13 cellular contexts compared by ENCODE assay signal in genomic region chr22:40239345-40239683, GRCh38.
A peak's percentile ranks its signal among the peaks of the same experiment; 100 is the strongest.
DNase-seq lines count a peak whose midpoint lies in the region; ATAC-seq and TF ChIP-seq lines count a peak whose summit lies in the region.
"Had no signal": no experiment of that assay in that cellular context is flagged by ENCODE, and none has a peak within 500 bp of the region (broad histone marks: within the 10 kb centered on the region; RNA-seq: fewer than 3 reads in every experiment).

No MANE protein-coding gene starts in this region.

- DNase-seq in activated CD8-positive, alpha-beta memory T cell treated with anti-CD3 and anti-CD28 coated beads for 24 hours: peak; percentile 52
- no peak for DNase-seq in activated CD8-positive, alpha-beta memory T cell treated with anti-CD3 and anti-CD28 coated beads, Interleukin-2, amount 10 ng/mL, durations not matched to agents 7 days and 5 days
- no peak for DNase-seq in WTC11 (ENCODE audit: low spot score)
- no peak for DNase-seq in immature natural killer cell
- DNase-seq in putamen (ENCODE audit: low spot score): no peak
- no peak for DNase-seq in HCEC 1CT
- DNase-seq: DMS153, NCI-H2171 treated with DMSO at 0.1 percent for 48 hours, OCI-M1, upper lobe of right lung had no signal

- peaks cover 70% of the 10 kb centered on the region for H3K4me1 Mint-ChIP-seq in activated CD8-positive, alpha-beta memory T cell treated with anti-CD3 and anti-CD28 coated beads, Interleukin-2, amount 10 ng/mL, durations not matched to agents 7 days and 5 days
- H3K4me1 Mint-ChIP-seq in WTC11: peaks cover 53% of the 10 kb centered on the region
- peaks cover 88 to 97% of the 10 kb centered on the region in 2 donors for H3K4me1 Mint-ChIP-seq in immature natural killer cell
- H3K4me1 Mint-ChIP-seq in stimulated activated memory B cell treated with anti-CD40 and anti-IgM and Interleukin-4, amounts not matched to agents 10 μg/mL and 1 μg/mL and 100 μg/mL, for 72 hours: peaks cover 85% of the 10 kb centered on the region

- CTCF ChIA-PET in activated CD8-positive, alpha-beta memory T cell treated with anti-CD3 and anti-CD28 coated beads, Interleukin-2, amount 10 ng/mL, durations not matched to agents 7 days and 5 days (lab: Charles Lee): no interaction called here
- CTCF ChIA-PET in WTC11 (lab: Charles Lee): no interaction called here

- peaks cover 11% of the 10 kb centered on the region for H3K36me3 Mint-ChIP-seq in activated CD8-positive, alpha-beta memory T cell treated with anti-CD3 and anti-CD28 coated beads, Interleukin-2, amount 10 ng/mL, durations not matched to agents 7 days and 5 days
- H3K36me3 Mint-ChIP-seq in WTC11 (no peaks in the 10 kb centered on the region), immature natural killer cell (peaks cover 0 to 5% (median 3%) of the 10 kb centered on the region in 3 donors)
- H3K36me3 Mint-ChIP-seq in stimulated activated memory B cell treated with anti-CD40 and anti-IgM and Interleukin-4, amounts not matched to agents 10 μg/mL and 1 μg/mL and 100 μg/mL, for 72 hours: peaks cover 5% of the 10 kb centered on the region

- H3K27ac Mint-ChIP-seq in activated CD8-positive, alpha-beta memory T cell treated with anti-CD3 and anti-CD28 coated beads, Interleukin-2, amount 10 ng/mL, durations not matched to agents 7 days and 5 days: no peak overlapping the region
- peak overlapping the region; percentile 34; the same call in 1 of the 2 replicates for H3K27ac Mint-ChIP-seq in WTC11
- peak overlapping the region in 4 of 6 donors; percentile 11 to 24 (median 18) for H3K27ac Mint-ChIP-seq in immature natural killer cell
- H3K27ac Mint-ChIP-seq in stimulated activated memory B cell treated with anti-CD40 and anti-IgM and Interleukin-4, amounts not matched to agents 10 μg/mL and 1 μg/mL and 100 μg/mL, for 72 hours: peak overlapping the region; percentile 81

- ATAC-seq in activated CD8-positive, alpha-beta memory T cell treated with anti-CD3 and anti-CD28 coated beads, Interleukin-2, amount 10 ng/mL, durations not matched to agents 7 days and 5 days: no peak
- no peak for ATAC-seq in WTC11
- no peak for ATAC-seq in stimulated activated memory B cell treated with anti-CD40 and anti-IgM and Interleukin-4, amounts not matched to agents 10 μg/mL and 1 μg/mL and 100 μg/mL, for 72 hours
- ATAC-seq in HG03521 (IDR thresholded peaks at IDR 0.05; ENCODE audit: unreplicated experiment): no peak

- H3K4me3 Mint-ChIP-seq in activated CD8-positive, alpha-beta memory T cell treated with anti-CD3 and anti-CD28 coated beads, Interleukin-2, amount 10 ng/mL, durations not matched to agents 7 days and 5 days: no peak overlapping the region
- H3K4me3 Mint-ChIP-seq in WTC11: no peak overlapping the region
- H3K4me3 Mint-ChIP-seq in immature natural killer cell: peak overlapping the region in 3 of 5 donors; percentile 4 to 34 (median 13)
- no peak overlapping the region for H3K4me3 Mint-ChIP-seq in stimulated activated memory B cell treated with anti-CD40 and anti-IgM and Interleukin-4, amounts not matched to agents 10 μg/mL and 1 μg/mL and 100 μg/mL, for 72 hours
- H3K4me3 Mint-ChIP-seq: T-helper 2 cell treated with Interferon-gamma antibody and Interleukin-4, amounts not matched to agents 5 μg/mL and 100 μg/mL, for 36 hours had no signal

- TF ChIP-seq CTCF in WTC11 (IDR thresholded peaks at IDR 0.05): no peak

- H3K27me3 Mint-ChIP-seq in activated CD8-positive, alpha-beta memory T cell treated with anti-CD3 and anti-CD28 coated beads, Interleukin-2, amount 10 ng/mL, durations not matched to agents 7 days and 5 days: no peaks in the 10 kb centered on the region
- H3K27me3 Mint-ChIP-seq in WTC11 (ENCODE audit: low read depth) (no peaks in the 10 kb centered on the region), immature natural killer cell (ENCODE audit: low read depth in 3 of 3) (peaks cover 0 to 6% (median 2%) of the 10 kb centered on the region in 3 donors)
- no peaks in the 10 kb centered on the region for H3K27me3 Mint-ChIP-seq in stimulated activated memory B cell treated with anti-CD40 and anti-IgM and Interleukin-4, amounts not matched to agents 10 μg/mL and 1 μg/mL and 100 μg/mL, for 72 hours

- POLR2A ChIA-PET in WTC11 (lab: Charles Lee): interaction anchor here (0.6 kb wide), 1 partner anchor 18 kb away, joined by 8 read pairs; no protein-coding TSS in a partner anchor

- H3K9me3 Mint-ChIP-seq in activated CD8-positive, alpha-beta memory T cell treated with anti-CD3 and anti-CD28 coated beads, Interleukin-2, amount 10 ng/mL, durations not matched to agents 7 days and 5 days (ENCODE audit: low read depth): no peaks in the 10 kb centered on the region
- no peaks in the 10 kb centered on the region for H3K9me3 Mint-ChIP-seq in WTC11
- H3K9me3 Mint-ChIP-seq in immature natural killer cell: no peaks in the 10 kb centered on the region
- no peaks in the 10 kb centered on the region for H3K9me3 Mint-ChIP-seq in stimulated activated memory B cell treated with anti-CD40 and anti-IgM and Interleukin-4, amounts not matched to agents 10 μg/mL and 1 μg/mL and 100 μg/mL, for 72 hours
- H3K9me3 Mint-ChIP-seq: T-helper 2 cell treated with Interferon-gamma antibody and Interleukin-4, amounts not matched to agents 5 μg/mL and 100 μg/mL, for 36 hours had no signal

TF ChIP-seq in WTC11, 78 proteins besides CTCF, POLR2A, EP300 and RAD21:
- no peak for TF ChIP-seq FOXP4 (CRISPR knock-in tag; IDR thresholded peaks at IDR 0.05)
- no peak for TF ChIP-seq CDX4 (CRISPR knock-in tag; IDR thresholded peaks at IDR 0.05; ENCODE audit: borderline replicate concordance)
- no peak for TF ChIP-seq ZBTB21 (CRISPR knock-in tag; IDR thresholded peaks at IDR 0.05; ENCODE audit: borderline replicate concordance)
TF ChIP-seq in WTC11: peak in this region for 0.

Comparison
In these comparisons a context has a peak if more than half of its experiments do, and no peak if none do; other contexts are left out.
1. H3K4me3 Mint-ChIP-seq: peak in immature natural killer cell (3 of 5); none in activated CD8-positive, alpha-beta memory T cell treated with anti-CD3 and anti-CD28 coated beads, Interleukin-2, amount 10 ng/mL, durations not matched to agents 7 days and 5 days (single experiment), WTC11 (single experiment) and stimulated activated memory B cell treated with anti-CD40 and anti-IgM and Interleukin-4, amounts not matched to agents 10 μg/mL and 1 μg/mL and 100 μg/mL, for 72 hours (single experiment).